ENCODE assay signal across 14 cellular contexts in genomic region chr6:53049389-53049788, GRCh38.
"Had no signal": no experiment of that assay in that cellular context is flagged by ENCODE, and none has a peak within 500 bp of the region (broad histone marks: within the 10 kb centered on the region; RNA-seq: fewer than 3 reads in every experiment).

No MANE protein-coding gene starts in this region.

- H3K27me3 Mint-ChIP-seq: activated CD8-positive, alpha-beta T cell treated with anti-CD3 and anti-CD28 coated beads for 36 hours; naive thymus-derived CD8-positive, alpha-beta T cell; stimulated activated naive CD8-positive, alpha-beta T cell treated with anti-CD3 and anti-CD28 coated beads, Interleukin-15, Interleukin-2, amounts not matched to agents 100 ng/mL and 50 ng/mL, for 24 hours had no signal

- H3K4me1 ChIP-seq: lower lobe of right lung, testis, upper lobe of right lung had no signal

- H3K4me3 ChIP-seq: ovary, testis, upper lobe of right lung had no signal

- DNase-seq: activated CD4-positive, alpha-beta T cell treated with anti-CD3 and anti-CD28 coated beads for 4 hours; activated CD8-positive, alpha-beta memory T cell treated with anti-CD3 and anti-CD28 coated beads, Interleukin-2, amount 50 U/mL, for 4 hours; activated CD8-positive, alpha-beta T cell treated with anti-CD3 and anti-CD28 coated beads for 36 hours; activated naive CD4-positive, alpha-beta T cell treated with Interleukin-2 at 50 U/mL for 16 hours; hippocampal formation; kidney glomerular epithelial cell; lower lobe of right lung; naive thymus-derived CD8-positive, alpha-beta T cell; ovary; stimulated activated CD4-positive, alpha-beta T cell treated with anti-CD3 and anti-CD28 coated beads, Interleukin-4, amount 100 ng/mL, for 1 hour; stimulated activated CD8-positive, alpha-beta memory T cell treated with anti-CD3 and anti-CD28 coated beads, Interleukin-4, amount 100 ng/mL, for 48 hours; testis; upper lobe of right lung had no signal

- H3K27ac Mint-ChIP-seq: activated CD8-positive, alpha-beta T cell treated with anti-CD3 and anti-CD28 coated beads for 36 hours had no signal

- H3K27me3 ChIP-seq: ovary, testis, upper lobe of right lung had no signal

- ATAC-seq: naive thymus-derived CD8-positive, alpha-beta T cell had no signal

- H3K9me3 Mint-ChIP-seq: activated CD8-positive, alpha-beta T cell treated with anti-CD3 and anti-CD28 coated beads for 36 hours; naive thymus-derived CD8-positive, alpha-beta T cell had no signal

- H3K9me3 ChIP-seq: ovary, testis, upper lobe of right lung had no signal

- H3K27ac ChIP-seq: lower lobe of right lung, ovary, testis, upper lobe of right lung had no signal

- H3K36me3 ChIP-seq: lower lobe of right lung, ovary, upper lobe of right lung had no signal
